Comparison of ENCODE assay signal across 9 cellular contexts in the genomic region with DNA sequence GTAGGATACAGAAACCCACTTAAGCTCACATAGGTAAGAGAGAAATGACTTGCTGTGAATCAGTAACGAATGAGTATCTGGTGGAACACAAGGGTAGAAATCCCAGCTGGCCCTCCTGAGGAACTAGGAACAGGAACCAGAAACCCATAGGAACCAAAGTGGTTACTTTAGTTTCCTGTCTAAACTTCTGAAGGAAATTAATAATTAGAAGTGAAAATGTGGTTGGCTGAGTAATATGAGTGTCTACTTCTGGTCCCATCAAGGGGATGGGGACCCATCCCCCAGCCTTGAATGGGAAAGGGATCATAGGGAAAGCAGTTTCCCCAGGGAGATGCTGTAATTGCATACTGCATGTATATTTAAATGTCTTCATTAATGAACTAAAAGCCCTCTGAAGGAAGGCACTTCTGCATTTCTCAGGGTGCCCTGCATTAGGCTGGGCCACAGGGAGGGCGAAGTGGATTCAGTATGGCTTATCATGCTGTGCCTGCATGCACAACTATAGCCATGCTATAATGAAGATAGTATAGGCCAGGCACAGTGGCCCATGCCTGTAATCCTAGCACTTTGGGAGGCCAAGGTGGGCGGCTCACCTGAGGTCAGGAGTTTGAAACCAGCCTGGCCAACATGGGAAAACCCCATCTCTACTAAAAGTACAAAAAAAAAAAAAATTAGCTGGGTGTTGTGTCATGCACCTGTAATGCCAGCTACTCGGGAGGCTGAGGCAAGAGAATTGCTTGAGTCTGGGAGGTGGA. TPM values are rescaled to one million over a fixed set of nuclear protein-coding genes. Genes with fewer than 3 reads are reported as not detected.
DNase-seq lines count a peak whose midpoint lies in the region; ATAC-seq, FAIRE-seq and TF ChIP-seq lines count a peak whose summit lies in the region.
"Had no signal": no experiment of that assay in that cellular context is flagged by ENCODE, and none has a peak within 500 bp of the region (broad histone marks: within the 10 kb centered on the region; RNA-seq: fewer than 3 reads in every experiment).

No MANE protein-coding gene starts in this region.

- WGBS in right cardiac atrium: 77% methylated on average over 4 of the region's 4 CpGs
- no CpG with 5 or more reads among the region's 4 CpGs for WGBS in trophoblast cell (ENCODE audit: extremely low coverage, insufficient coverage, insufficient read length)

- no peak overlapping the region for H2BK12ac ChIP-seq in trophoblast cell (ENCODE audit: low read length)

- H3K4me1 ChIP-seq in right cardiac atrium (ENCODE audit: control insufficient read depth, insufficient read depth, low read length) (no peaks in the 10 kb centered on the region), trophoblast cell (ENCODE audit: control insufficient read depth in 1 of 2, insufficient read depth in 2 of 2, low read length in 2 of 2) (peaks cover 5 to 6% of the 10 kb centered on the region in 2 experiments), kidney (ENCODE audit: control insufficient read depth in 1 of 2, insufficient read depth in 1 of 2, low read depth in 1 of 2, low read length in 2 of 2) (peaks cover 3 to 6% of the 10 kb centered on the region in 2 donors)

- H4K12ac ChIP-seq in trophoblast cell (ENCODE audit: low read depth, low read length): no peak overlapping the region

- H3K27ac ChIP-seq in right cardiac atrium (ENCODE audit: low read length) (no peak overlapping the region), trophoblast cell (ENCODE audit: low read depth, low read length) (no peak overlapping the region), kidney (ENCODE audit: low read depth in 2 of 2, low read length in 2 of 2) (no peak overlapping the region)

- no peak for TF ChIP-seq CTCF in kidney (IDR thresholded peaks at IDR 0.05; ENCODE audit: borderline replicate concordance, extremely low read depth, insufficient read depth)

- no peak overlapping the region for H2BK5ac ChIP-seq in trophoblast cell (ENCODE audit: low read depth, low read length, poor library complexity)

- H3K9me3 Mint-ChIP-seq in activated T-helper 2 cell treated with anti-CD3 and anti-CD28 coated beads, Interferon-gamma antibody, Interleukin-2, Interleukin-4, amounts not matched to agents 10 μg/mL and 5 μg/mL and 100 μg/mL, durations not matched to agents 14 hours and 24 hours and 36 hours: no peaks in the 10 kb centered on the region

- no peak overlapping the region for H4K8ac ChIP-seq in trophoblast cell (ENCODE audit: low read depth, low read length)

- no peaks in the 10 kb centered on the region for H3K27me3 ChIP-seq in right cardiac atrium (ENCODE audit: control insufficient read depth, insufficient read depth)
- no peaks in the 10 kb centered on the region for H3K27me3 ChIP-seq in trophoblast cell (ENCODE audit: insufficient read depth, low read length)

- ATAC-seq in GM19452 (IDR thresholded peaks at IDR 0.05; ENCODE audit: unreplicated experiment) (peak; percentile 68), HG03378 (IDR thresholded peaks at IDR 0.05; ENCODE audit: unreplicated experiment) (peak; percentile 58), right cardiac atrium (no peak)

- H3K14ac ChIP-seq in trophoblast cell (ENCODE audit: low read length): no peak overlapping the region

- H2AK5ac ChIP-seq in trophoblast cell (ENCODE audit: low read length): no peak overlapping the region

- no peak overlapping the region for H4K91ac ChIP-seq in trophoblast cell (ENCODE audit: low read depth, low read length)

- peaks cover 51% of the 10 kb centered on the region for H3K4me1 Mint-ChIP-seq in activated T-helper 2 cell treated with anti-CD3 and anti-CD28 coated beads, Interferon-gamma antibody, Interleukin-2, Interleukin-4, amounts not matched to agents 10 μg/mL and 5 μg/mL and 100 μg/mL, durations not matched to agents 14 hours and 24 hours and 36 hours (ENCODE audit: low read depth)

- peaks cover 23% of the 10 kb centered on the region for H3K36me3 Mint-ChIP-seq in activated T-helper 2 cell treated with anti-CD3 and anti-CD28 coated beads, Interferon-gamma antibody, Interleukin-2, Interleukin-4, amounts not matched to agents 10 μg/mL and 5 μg/mL and 100 μg/mL, durations not matched to agents 14 hours and 24 hours and 36 hours (ENCODE audit: low read depth)

- peaks cover under 1% of the 10 kb centered on the region for H3K79me1 ChIP-seq in trophoblast cell (ENCODE audit: low read length)

- H3K9ac ChIP-seq in trophoblast cell (ENCODE audit: low read length): no peak overlapping the region
- H3K9ac ChIP-seq in kidney (ENCODE audit: low read length in 2 of 2): no peak overlapping the region

- no peak overlapping the region for H3K4me3 Mint-ChIP-seq in activated T-helper 2 cell treated with anti-CD3 and anti-CD28 coated beads, Interferon-gamma antibody, Interleukin-2, Interleukin-4, amounts not matched to agents 10 μg/mL and 5 μg/mL and 100 μg/mL, durations not matched to agents 14 hours and 24 hours and 36 hours (ENCODE audit: low read depth)

- no peaks in the 10 kb centered on the region for H3K27me3 Mint-ChIP-seq in activated T-helper 2 cell treated with anti-CD3 and anti-CD28 coated beads, Interferon-gamma antibody, Interleukin-2, Interleukin-4, amounts not matched to agents 10 μg/mL and 5 μg/mL and 100 μg/mL, durations not matched to agents 14 hours and 24 hours and 36 hours (ENCODE audit: low read depth)

- no peak overlapping the region for H3K23ac ChIP-seq in trophoblast cell (ENCODE audit: low read length)

- no peak overlapping the region for H3K4ac ChIP-seq in trophoblast cell (ENCODE audit: low read depth, low read length)

- H3K9me3 ChIP-seq in right cardiac atrium (ENCODE audit: control insufficient read depth, low read length): no peaks in the 10 kb centered on the region
- H3K9me3 ChIP-seq in trophoblast cell (ENCODE audit: insufficient read depth, low read depth, low read length): no peaks in the 10 kb centered on the region
- H3K9me3 ChIP-seq in kidney (ENCODE audit: control insufficient read depth in 1 of 2, low read length in 2 of 2): no peaks in the 10 kb centered on the region

- no peak for FAIRE-seq in kidney (lab: Jason Lieb, UNC)

- H2AFZ ChIP-seq in trophoblast cell (ENCODE audit: insufficient read depth, low read length, poor library complexity): no peak overlapping the region

- H3K79me2 ChIP-seq in trophoblast cell (ENCODE audit: control insufficient read depth, insufficient read depth, low read length, poor library complexity): no peaks in the 10 kb centered on the region

- H3K4me3 ChIP-seq in right cardiac atrium (ENCODE audit: low read length) (no peak overlapping the region), trophoblast cell (ENCODE audit: low read depth, low read length) (no peak overlapping the region), kidney (ENCODE audit: low read length in 2 of 2) (no peak overlapping the region)

- DNase-seq in GF-D8 (lab: John Stamatoyannopoulos, UW): peak; percentile 65
- DNase-seq in activated T-helper 2 cell treated with anti-CD3 and anti-CD28 coated beads, Interferon-gamma antibody, Interleukin-2, Interleukin-4, amounts not matched to agents 10 μg/mL and 5 μg/mL and 100 μg/mL, durations not matched to agents 14 hours and 24 hours and 36 hours (ENCODE audit: low spot score): no peak
- DNase-seq in right cardiac atrium: no peak
- no peak for DNase-seq in cerebellar nuclear complex (lab: John Stamatoyannopoulos, UW)
- DNase-seq in trophoblast cell: no peak
- DNase-seq in kidney: no peak
- DNase-seq: Right ventricle myocardium superior had no signal

- no peak overlapping the region for H3K18ac ChIP-seq in trophoblast cell (ENCODE audit: low read length)

- peak overlapping the region; percentile 70 for H3K27ac Mint-ChIP-seq in activated T-helper 2 cell treated with anti-CD3 and anti-CD28 coated beads, Interferon-gamma antibody, Interleukin-2, Interleukin-4, amounts not matched to agents 10 μg/mL and 5 μg/mL and 100 μg/mL, durations not matched to agents 14 hours and 24 hours and 36 hours

- intact Hi-C loops in activated T-helper 2 cell treated with anti-CD3 and anti-CD28 coated beads, Interferon-gamma antibody, Interleukin-2, Interleukin-4, amounts not matched to agents 10 μg/mL and 5 μg/mL and 100 μg/mL, durations not matched to agents 14 hours and 24 hours and 36 hours (cut with micrococcal nuclease): loop anchor here (1.0 to 5.0 kb wide), 2 partner anchors 73 to 94 kb away; no protein-coding TSS in a partner anchor
- intact Hi-C loops in right cardiac atrium (cut with DNase I): no loop called here
- intact Hi-C loops in kidney (cut with DNase I): no loop called here

- H2BK120ac ChIP-seq in trophoblast cell (ENCODE audit: insufficient read depth, low read length, poor library complexity): no peak overlapping the region

- H3K36me3 ChIP-seq in trophoblast cell (ENCODE audit: control insufficient read depth in 1 of 2, insufficient read depth in 2 of 2, low read length in 2 of 2) (no peaks in the 10 kb centered on the region), kidney (ENCODE audit: control insufficient read depth in 1 of 2, insufficient read depth in 2 of 2, low read length in 2 of 2) (no peaks in the 10 kb centered on the region)

- no peak overlapping the region for H3K4me2 ChIP-seq in trophoblast cell (ENCODE audit: low read length)

RNA-seq across cellular contexts. Expression of a gene that starts 45.6 kb away (rescaled TPM):
- 201 and 204 TPM in 2 replicates for total RNA-seq in activated T-helper 2 cell treated with anti-CD3 and anti-CD28 coated beads, Interferon-gamma antibody, Interleukin-2, Interleukin-4, amounts not matched to agents 10 μg/mL and 5 μg/mL and 100 μg/mL, durations not matched to agents 14 hours and 24 hours and 36 hours
- total RNA-seq in right cardiac atrium (10 to 100 TPM; 65.0 to 68.7 (median 65.9) TPM), kidney (111 TPM)
- polyA plus RNA-seq in right cardiac atrium (63.9 TPM), kidney (ENCODE audit: insufficient read depth, low read depth, low replicate concordance) (89.0 TPM)
- 103 and 111 TPM in 2 replicates for polyA plus RNA-seq in trophoblast cell (2013)

Comparison
In these comparisons a context has a peak if more than half of its experiments do, and no peak if none do; other contexts are left out.
1. ATAC-seq: peak in GM19452 (single experiment) and HG03378 (single experiment); none in right cardiac atrium (0 of 2).